Comparison of ENCODE assay signal across 1 cellular context in genomic region chr20:32490942-32491763, GRCh38.
TF ChIP-seq lines count a peak whose summit lies in the region.

No MANE protein-coding gene starts in this region.

TF ChIP-seq in SK-N-SH, 30 proteins besides CTCF, POLR2A, EP300 and RAD21 (continued from another document):
- TF ChIP-seq REST (IDR thresholded peaks at IDR 0.05; ENCODE audit: low read depth, low read length) (no peak), RFX5 (IDR thresholded peaks at IDR 0.05; ENCODE audit: low read length) (no peak), FOXJ3 (CRISPR knock-in tag; IDR thresholded peaks at IDR 0.05) (no peak), TAF1 (IDR thresholded peaks at IDR 0.05; ENCODE audit: borderline replicate concordance, low read depth, low read length) (no peak), USF2 (IDR thresholded peaks at IDR 0.05; ENCODE audit: borderline replicate concordance, low read depth, low read length) (no peak), IRF3 (IDR thresholded peaks at IDR 0.05; ENCODE audit: low read depth, low read length) (no peak), CHD2 (IDR thresholded peaks at IDR 0.05; ENCODE audit: low read length, partially characterized antibody) (no peak), FOXM1 (IDR thresholded peaks at IDR 0.05; ENCODE audit: low read depth) (no peak), NFIC (IDR thresholded peaks at IDR 0.05; ENCODE audit: borderline replicate concordance) (no peak), SMC3 (IDR thresholded peaks at IDR 0.05; ENCODE audit: low read depth, low read length) (no peak), MAX (IDR thresholded peaks at IDR 0.05; ENCODE audit: low read depth) (no peak)
